In genomic region chr18:36179562-36180334, GRCh38 we compare ENCODE assay signal across 8 cellular contexts. TPM values are rescaled to one million over a fixed set of nuclear protein-coding genes. Genes with fewer than 3 reads are reported as not detected.
DNase-seq lines count a peak whose midpoint lies in the region; ATAC-seq and TF ChIP-seq lines count a peak whose summit lies in the region.

No MANE protein-coding gene starts in this region.

- H3K4me3 Mint-ChIP-seq in CD4-positive, CD25-positive, alpha-beta regulatory T cell, result no peak overlapping the region
- H3K4me3 Mint-ChIP-seq in T-helper 2 cell treated with Interferon-gamma antibody and Interleukin-4, amounts not matched to agents 5 μg/mL and 100 μg/mL, for 36 hours, result no peak overlapping the region

- H3K27ac Mint-ChIP-seq in CD4-positive, CD25-positive, alpha-beta regulatory T cell, result peak overlapping the region; percentile 17 to 83 (median 20)
- H3K27ac Mint-ChIP-seq in T-helper 2 cell treated with Interferon-gamma antibody and Interleukin-4, amounts not matched to agents 5 μg/mL and 100 μg/mL, for 36 hours, result no peak overlapping the region

- H4K20me1 ChIP-seq in OCI-LY3 (ENCODE audit: insufficient read depth, low read length), result peaks cover 3% of the 10 kb centered on the region; the same call in 1 of the 2 replicates

- no peak for DNase-seq in CD4-positive, CD25-positive, alpha-beta regulatory T cell
- peak; percentile 73 for DNase-seq in omental fat pad (ENCODE audit: low spot score)
- DNase-seq in DMS53 (lab: John Stamatoyannopoulos, UW), result no peak
- DNase-seq in activated CD4-positive, alpha-beta T cell treated with anti-CD3 and anti-CD28 coated beads, Interleukin-2, amount 50 U/mL, for 48 hours, result no peak
- no peak for DNase-seq in T-helper 2 cell treated with Interferon-gamma antibody and Interleukin-4, amounts not matched to agents 5 μg/mL and 100 μg/mL, for 36 hours (ENCODE audit: low spot score)

- peaks cover 20% of the 10 kb centered on the region for H3K36me3 ChIP-seq in CD4-positive, CD25-positive, alpha-beta regulatory T cell (ENCODE audit: control insufficient read depth, insufficient read depth, low read length)
- peaks cover 29% of the 10 kb centered on the region for H3K36me3 ChIP-seq in OCI-LY3 (replicated peaks; ENCODE audit: low read depth, low read length)

- no peak overlapping the region for H3K9ac ChIP-seq in OCI-LY3 (ENCODE audit: low read length)

- no peaks in the 10 kb centered on the region for H3K4me1 ChIP-seq in CD4-positive, CD25-positive, alpha-beta regulatory T cell (ENCODE audit: control insufficient read depth, insufficient read depth, low read length, poor library complexity, severe bottlenecking)
- H3K4me1 ChIP-seq in OCI-LY3 (ENCODE audit: low read length), result peaks cover 15% of the 10 kb centered on the region

- ATAC-seq in CD4-positive, CD25-positive, alpha-beta regulatory T cell (ENCODE audit: low read depth in 2 of 2), result no peak
- ATAC-seq in esophagus mucosa (peak; percentile 18), omental fat pad (ENCODE audit: low FRiP score) (peak; percentile 83), HG03571 (IDR thresholded peaks at IDR 0.05; ENCODE audit: unreplicated experiment) (no peak)

- H3K4me2 ChIP-seq in OCI-LY3 (ENCODE audit: low read length), result peak overlapping the region; percentile 70

- peaks cover 25% of the 10 kb centered on the region for H3K36me3 Mint-ChIP-seq in CD4-positive, CD25-positive, alpha-beta regulatory T cell
- H3K36me3 Mint-ChIP-seq in T-helper 2 cell treated with Interferon-gamma antibody and Interleukin-4, amounts not matched to agents 5 μg/mL and 100 μg/mL, for 36 hours (ENCODE audit: low read depth), result peaks cover 16% of the 10 kb centered on the region

- no peaks in the 10 kb centered on the region for H3K9me3 ChIP-seq in CD4-positive, CD25-positive, alpha-beta regulatory T cell (ENCODE audit: control insufficient read depth in 2 of 2, low read length in 2 of 2)
- H3K9me3 ChIP-seq in OCI-LY3 (ENCODE audit: insufficient read depth, low read length), result no peaks in the 10 kb centered on the region

- peaks cover 0 to 8% (median 0%) of the 10 kb centered on the region in 7 donors for H3K9me3 Mint-ChIP-seq in CD4-positive, CD25-positive, alpha-beta regulatory T cell
- no peaks in the 10 kb centered on the region for H3K9me3 Mint-ChIP-seq in T-helper 2 cell treated with Interferon-gamma antibody and Interleukin-4, amounts not matched to agents 5 μg/mL and 100 μg/mL, for 36 hours

- no peaks in the 10 kb centered on the region for H3K27me3 ChIP-seq in CD4-positive, CD25-positive, alpha-beta regulatory T cell (ENCODE audit: control insufficient read depth, insufficient read depth, low read length)
- H3K27me3 ChIP-seq in OCI-LY3 (ENCODE audit: low read depth, low read length), result no peaks in the 10 kb centered on the region

- H3K79me2 ChIP-seq in OCI-LY3 (ENCODE audit: low read length), result no peaks in the 10 kb centered on the region

- no peak overlapping the region for H3K4me3 ChIP-seq in CD4-positive, CD25-positive, alpha-beta regulatory T cell (ENCODE audit: low read depth, low read length)
- H3K4me3 ChIP-seq in OCI-LY3 (ENCODE audit: low read length), result peak overlapping the region; percentile 38

- H3K4me1 Mint-ChIP-seq in CD4-positive, CD25-positive, alpha-beta regulatory T cell, result peaks cover 5 to 14% (median 9%) of the 10 kb centered on the region in 4 donors
- peaks cover 12% of the 10 kb centered on the region for H3K4me1 Mint-ChIP-seq in T-helper 2 cell treated with Interferon-gamma antibody and Interleukin-4, amounts not matched to agents 5 μg/mL and 100 μg/mL, for 36 hours (ENCODE audit: low read depth)

- H3K27me3 Mint-ChIP-seq in CD4-positive, CD25-positive, alpha-beta regulatory T cell, result no peaks in the 10 kb centered on the region
- H3K27me3 Mint-ChIP-seq in T-helper 2 cell treated with Interferon-gamma antibody and Interleukin-4, amounts not matched to agents 5 μg/mL and 100 μg/mL, for 36 hours (ENCODE audit: low read depth), result no peaks in the 10 kb centered on the region

- H3K27ac ChIP-seq in CD4-positive, CD25-positive, alpha-beta regulatory T cell (ENCODE audit: insufficient read depth, low read length, poor library complexity, severe bottlenecking), result no peak overlapping the region
- peak overlapping the region; percentile 78 for H3K27ac ChIP-seq in OCI-LY3 (ENCODE audit: low read length)

- TF ChIP-seq CTCF in OCI-LY3 (IDR thresholded peaks at IDR 0.05; ENCODE audit: low read depth, low read length) (no peak), omental fat pad (IDR thresholded peaks at IDR 0.05) (no peak)

- H2AFZ ChIP-seq in OCI-LY3 (ENCODE audit: low read depth, low read length), result no peak overlapping the region

RNA-seq across cellular contexts. Expression of gene MOCOS, which starts 7.5 kb away (rescaled TPM):
- total RNA-seq in CD4-positive, CD25-positive, alpha-beta regulatory T cell, result not detected
- under 1 TPM in 1 of 4 donors, not detected in 3; 0.02 TPM for polyA plus RNA-seq in CD4-positive, CD25-positive, alpha-beta regulatory T cell
- total RNA-seq in esophagus mucosa (16.0 TPM), omental fat pad (10 to 100 TPM in 1 of 4 donors, 1 to 10 TPM in 3; 2.2 to 11.4 (median 5.1) TPM)

RNA-seq across cellular contexts. Expression of gene ELP2, which starts 50.0 kb away (rescaled TPM):
- 161 TPM for total RNA-seq in CD4-positive, CD25-positive, alpha-beta regulatory T cell
- 10 to 100 TPM; 71.0 to 96.6 (median 87.5) TPM for polyA plus RNA-seq in CD4-positive, CD25-positive, alpha-beta regulatory T cell
- total RNA-seq in esophagus mucosa (45.6 TPM), omental fat pad (10 to 100 TPM; 43.6 to 62.3 (median 57.7) TPM)

RNA-seq across cellular contexts. Expression of gene SLC39A6, which starts 50.6 kb away (rescaled TPM):
- total RNA-seq in CD4-positive, CD25-positive, alpha-beta regulatory T cell, result 13.7 TPM
- polyA plus RNA-seq in CD4-positive, CD25-positive, alpha-beta regulatory T cell, result 10 to 100 TPM; 22.3 to 25.9 (median 24.5) TPM
- total RNA-seq in esophagus mucosa, result 24.0 TPM
- 10 to 100 TPM; 36.7 to 77.5 (median 43.6) TPM for total RNA-seq in omental fat pad

Comparison
In these comparisons a context has a peak if more than half of its experiments do, and no peak if none do; other contexts are left out.
1. ATAC-seq: peak in esophagus mucosa (single experiment) and omental fat pad (single experiment); none in CD4-positive, CD25-positive, alpha-beta regulatory T cell (0 of 2) and HG03571 (single experiment).